Comparison of ENCODE assay signal across 1 cellular context in the genomic region with DNA sequence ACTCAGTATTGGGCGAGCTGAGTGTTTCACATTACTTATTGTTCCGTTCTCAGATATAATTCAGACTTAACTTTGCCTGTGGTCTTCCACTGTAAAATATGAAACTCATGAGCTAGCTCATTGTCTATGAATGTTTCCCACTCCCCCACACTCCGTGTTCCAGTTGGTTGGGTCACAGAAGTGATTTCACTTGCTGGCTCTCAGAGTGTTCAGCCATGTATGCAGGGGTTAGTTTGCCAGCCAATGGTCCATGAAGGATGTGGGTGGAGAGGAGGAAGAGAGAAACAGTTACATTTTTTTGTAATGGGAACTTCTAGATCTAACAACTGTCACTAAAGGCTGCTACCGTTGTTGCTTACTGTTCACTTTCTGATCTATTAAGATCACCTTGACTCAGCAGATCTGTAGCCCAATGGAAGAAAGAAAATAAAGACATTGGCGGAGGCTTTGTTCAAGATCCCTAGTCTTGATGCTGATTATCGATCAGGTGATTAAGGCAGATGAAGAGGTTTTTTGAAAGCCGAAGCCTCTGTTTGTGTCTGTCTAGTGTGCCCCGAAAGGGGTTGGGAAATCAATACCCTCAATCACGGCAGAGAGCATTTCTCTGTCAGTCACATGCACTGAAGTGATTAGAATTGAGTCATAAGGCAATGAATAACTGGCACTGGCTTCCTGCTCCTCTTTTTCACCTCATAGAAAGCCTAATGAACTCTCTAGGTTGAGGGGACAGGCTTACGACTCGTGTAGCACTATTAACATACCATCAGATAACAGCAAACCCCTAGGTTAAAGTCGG.
TF ChIP-seq lines count a peak whose summit lies in the region.

No MANE protein-coding gene starts in this region.

TF ChIP-seq in Ishikawa, 13 proteins besides CTCF, POLR2A, EP300 and RAD21 (continued from another document):
- TF ChIP-seq TEAD4 (IDR thresholded peaks at IDR 0.05) (peak; percentile 95), FOXM1 (IDR thresholded peaks at IDR 0.05; ENCODE audit: borderline replicate concordance, low read depth) (peak; percentile 96), ZBTB7A (IDR thresholded peaks at IDR 0.05; ENCODE audit: low read depth) (peak; percentile 31; the same call in 1 of the 2 replicates), CREB1 (IDR thresholded peaks at IDR 0.05; ENCODE audit: low read depth) (no peak)
- TF ChIP-seq, protein P1, sequence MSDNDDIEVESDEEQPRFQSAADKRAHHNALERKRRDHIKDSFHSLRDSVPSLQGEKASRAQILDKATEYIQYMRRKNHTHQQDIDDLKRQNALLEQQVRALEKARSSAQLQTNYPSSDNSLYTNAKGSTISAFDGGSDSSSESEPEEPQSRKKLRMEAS (IDR thresholded peaks at IDR 0.05) = peak; percentile 47
